Comparison of ENCODE assay signal across 1 cellular context in the genomic region with DNA sequence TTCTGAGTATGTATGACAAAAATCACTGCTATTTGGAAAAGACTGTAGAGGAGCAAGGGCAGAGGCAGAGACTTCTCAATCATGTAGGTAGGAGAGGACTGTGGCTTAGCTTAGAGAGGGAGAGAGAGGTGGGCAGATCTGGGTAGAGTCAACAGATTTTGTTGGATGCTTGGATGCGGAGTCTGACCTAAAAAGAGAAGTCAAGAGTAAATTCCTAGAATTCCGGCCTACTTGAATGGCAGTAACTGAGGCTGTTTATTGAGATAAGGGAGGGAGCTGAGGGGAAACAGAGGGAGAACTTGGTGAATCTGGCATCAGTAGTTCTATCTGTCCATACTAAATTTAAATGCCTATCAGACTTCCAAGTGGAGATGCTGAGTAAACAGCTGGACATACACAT.
TF ChIP-seq lines count a peak whose summit lies in the region.

No MANE protein-coding gene starts in this region.

TF ChIP-seq in K562, 482 proteins besides CTCF, POLR2A, EP300 and RAD21:
- TF ChIP-seq, protein P1, sequence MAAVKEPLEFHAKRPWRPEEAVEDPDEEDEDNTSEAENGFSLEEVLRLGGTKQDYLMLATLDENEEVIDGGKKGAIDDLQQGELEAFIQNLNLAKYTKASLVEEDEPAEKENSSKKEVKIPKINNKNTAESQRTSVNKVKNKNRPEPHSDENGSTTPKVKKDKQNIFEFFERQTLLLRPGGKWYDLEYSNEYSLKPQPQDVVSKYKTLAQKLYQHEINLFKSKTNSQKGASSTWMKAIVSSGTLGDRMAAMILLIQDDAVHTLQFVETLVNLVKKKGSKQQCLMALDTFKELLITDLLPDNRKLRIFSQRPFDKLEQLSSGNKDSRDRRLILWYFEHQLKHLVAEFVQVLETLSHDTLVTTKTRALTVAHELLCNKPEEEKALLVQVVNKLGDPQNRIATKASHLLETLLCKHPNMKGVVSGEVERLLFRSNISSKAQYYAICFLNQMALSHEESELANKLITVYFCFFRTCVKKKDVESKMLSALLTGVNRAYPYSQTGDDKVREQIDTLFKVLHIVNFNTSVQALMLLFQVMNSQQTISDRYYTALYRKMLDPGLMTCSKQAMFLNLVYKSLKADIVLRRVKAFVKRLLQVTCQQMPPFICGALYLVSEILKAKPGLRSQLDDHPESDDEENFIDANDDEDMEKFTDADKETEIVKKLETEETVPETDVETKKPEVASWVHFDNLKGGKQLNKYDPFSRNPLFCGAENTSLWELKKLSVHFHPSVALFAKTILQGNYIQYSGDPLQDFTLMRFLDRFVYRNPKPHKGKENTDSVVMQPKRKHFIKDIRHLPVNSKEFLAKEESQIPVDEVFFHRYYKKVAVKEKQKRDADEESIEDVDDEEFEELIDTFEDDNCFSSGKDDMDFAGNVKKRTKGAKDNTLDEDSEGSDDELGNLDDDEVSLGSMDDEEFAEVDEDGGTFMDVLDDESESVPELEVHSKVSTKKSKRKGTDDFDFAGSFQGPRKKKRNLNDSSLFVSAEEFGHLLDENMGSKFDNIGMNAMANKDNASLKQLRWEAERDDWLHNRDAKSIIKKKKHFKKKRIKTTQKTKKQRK (IDR thresholded peaks at IDR 0.05; ENCODE audit: borderline replicate concordance, low read depth, low read length), result no peak
- TF ChIP-seq, protein P2, sequence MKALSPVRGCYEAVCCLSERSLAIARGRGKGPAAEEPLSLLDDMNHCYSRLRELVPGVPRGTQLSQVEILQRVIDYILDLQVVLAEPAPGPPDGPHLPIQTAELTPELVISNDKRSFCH (CRISPR knock-in tag; IDR thresholded peaks at IDR 0.05), result no peak
- TF ChIP-seq, protein P2 (tag; IDR thresholded peaks at IDR 0.05), result no peak
- TF ChIP-seq SMARCC2 (IDR thresholded peaks at IDR 0.05; ENCODE audit: low read depth) (no peak), MTA2 (IDR thresholded peaks at IDR 0.05; ENCODE audit: low read depth) (no peak), RAD51 (IDR thresholded peaks at IDR 0.05; ENCODE audit: borderline replicate concordance, low read depth) (no peak)
